In genomic region chr18:63320041-63320689, GRCh38 we compare ENCODE assay signal across 8 cellular contexts. TPM values are rescaled to one million over a fixed set of nuclear protein-coding genes. Genes with fewer than 3 reads are reported as not detected.
DNase-seq lines count a peak whose midpoint lies in the region; ATAC-seq and TF ChIP-seq lines count a peak whose summit lies in the region.

No MANE protein-coding gene starts in this region.

- WGBS in testis, 2 donors = 0% methylated on average over 18 to 65 of the region's 94 CpGs

- ATAC-seq in omental fat pad (ENCODE audit: low FRiP score) = peak; percentile 82

- no peaks in the 10 kb centered on the region for H3K9me3 ChIP-seq in SJSA1 (replicated peaks)
- no peaks in the 10 kb centered on the region for H3K9me3 ChIP-seq in testis

- peak overlapping the region; percentile 78 for H3K27ac ChIP-seq in SJSA1
- H3K27ac ChIP-seq in testis = peak overlapping the region; percentile 76 to 93

- peak; percentile 64 for DNase-seq in ELF-1 (ENCODE audit: low read depth, low spot score)
- peak; percentile 83 for DNase-seq in H4 (ENCODE audit: low spot score)
- peak; percentile 73 to 82 for DNase-seq in SJSA1 (ENCODE audit: low read depth in 1 of 2, low spot score in 2 of 2)
- peak; percentile 87 for DNase-seq in activated naive CD4-positive, alpha-beta T cell treated with Interleukin-2 at 50 U/mL for 16 hours
- peak; percentile 82 for DNase-seq in germinal center (ENCODE audit: low spot score)
- DNase-seq in omental fat pad (ENCODE audit: low spot score) = no peak
- peak; percentile 90 for DNase-seq in testis

- H3K36me3 ChIP-seq in SJSA1 (no peaks in the 10 kb centered on the region), testis (ENCODE audit: low read depth, missing control alignments) (no peaks in the 10 kb centered on the region)

- TF ChIP-seq CTCF in LNCAP (IDR thresholded peaks at IDR 0.05) (peak; percentile 57), omental fat pad (IDR thresholded peaks at IDR 0.05) (no peak), testis (IDR thresholded peaks at IDR 0.05) (peak in 1 of 3 experiments; percentile 41)

- intact Hi-C loops in testis (cut with DNase I; ENCODE audit: low total_unique reads) = loop anchor here (5.0 kb wide), 1 partner anchor 193 kb away; no protein-coding TSS in a partner anchor

- H3K27me3 ChIP-seq in SJSA1 (replicated peaks) (no peaks in the 10 kb centered on the region), testis (no peaks in the 10 kb centered on the region)

- peak overlapping the region; percentile 60 for H3K4me3 ChIP-seq in SJSA1
- H3K4me3 ChIP-seq in testis = peak overlapping the region; percentile 71 to 86

- peaks cover 29% of the 10 kb centered on the region for H3K4me1 ChIP-seq in SJSA1 (replicated peaks)
- peaks cover 19% of the 10 kb centered on the region for H3K4me1 ChIP-seq in testis

- TF ChIP-seq POLR2A in testis (IDR thresholded peaks at IDR 0.05) = no peak

RNA-seq across cellular contexts. Expression of gene BCL2, which starts 0.6 kb away (rescaled TPM):
- 2.7 and 2.9 TPM in 2 replicates for total RNA-seq in H4 (2014; rRNA removed; shearing (Covaris generic))
- 4.2 and 7.8 TPM in 2 replicates for total RNA-seq in SJSA1 (2014; rRNA removed; shearing (Covaris generic))
- total RNA-seq in omental fat pad (10 to 100 TPM; 18.4 to 84.5 (median 30.2) TPM), testis (10 to 100 TPM; 16.0 to 20.8 TPM)
- polyA plus RNA-seq in testis (ENCODE audit: insufficient read depth, low read depth, low replicate concordance) = 6.3 TPM

RNA-seq across cellular contexts. Expression of gene KDSR, which starts 46.8 kb away (rescaled TPM):
- 29.1 and 32.0 TPM in 2 replicates for total RNA-seq in H4 (2014; rRNA removed; shearing (Covaris generic))
- 14.2 and 25.7 TPM in 2 replicates for total RNA-seq in SJSA1 (2014; rRNA removed; shearing (Covaris generic))
- 10 to 100 TPM; 32.3 to 56.7 (median 42.6) TPM for total RNA-seq in omental fat pad
- total RNA-seq in testis = 10 to 100 TPM; 41.7 to 64.1 TPM
- 30.2 TPM for polyA plus RNA-seq in testis (ENCODE audit: insufficient read depth, low read depth, low replicate concordance)
